14 cellular contexts compared by ENCODE assay signal in the genomic region with DNA sequence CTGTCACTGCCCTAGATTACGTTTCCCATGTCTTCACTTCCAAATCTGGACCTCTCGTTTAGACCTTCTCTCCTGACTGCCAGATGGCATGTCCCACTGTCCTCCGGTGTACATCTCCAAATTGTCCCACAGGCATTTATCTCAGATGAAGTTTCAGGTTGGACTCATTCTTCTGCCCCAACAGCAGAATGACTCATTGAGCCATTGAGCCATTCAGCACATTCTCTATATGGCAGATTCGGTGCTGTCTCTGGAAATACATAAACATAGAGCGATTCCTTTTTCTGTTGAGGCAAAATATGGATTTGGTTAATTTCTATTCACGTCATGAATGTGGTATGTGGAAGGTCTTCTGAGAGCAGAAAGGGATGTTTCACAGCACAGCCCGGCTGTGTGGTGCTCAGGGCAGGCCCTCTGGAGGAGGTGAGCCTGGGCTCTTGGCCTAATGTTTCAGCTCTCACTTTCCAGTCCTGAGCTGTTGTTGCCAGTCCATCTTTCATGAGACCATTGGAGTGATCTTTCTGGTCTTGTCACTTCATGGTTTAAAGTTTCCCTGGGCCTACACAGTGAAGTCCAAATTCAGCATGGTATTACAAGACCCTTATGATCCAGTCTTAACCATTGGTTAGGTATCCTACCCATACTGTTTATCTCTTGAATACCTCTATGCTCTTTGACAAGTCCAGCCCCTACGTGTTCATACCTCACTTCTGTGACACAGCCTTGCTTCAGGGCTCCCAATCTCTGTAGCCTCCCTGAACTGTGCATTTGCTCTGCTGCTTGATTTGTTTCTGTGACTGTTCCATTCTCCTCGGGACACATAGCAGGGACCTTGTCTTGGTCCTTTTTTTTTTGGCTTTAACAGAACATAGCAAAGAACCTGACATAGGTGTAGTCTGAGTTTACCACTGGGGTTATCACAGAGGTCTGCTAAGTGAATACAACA. TPM values are rescaled to one million over a fixed set of nuclear protein-coding genes. Genes with fewer than 3 reads are reported as not detected.
DNase-seq lines count a peak whose midpoint lies in the region; ATAC-seq and TF ChIP-seq lines count a peak whose summit lies in the region.
"Had no signal": no experiment of that assay in that cellular context is flagged by ENCODE, and none has a peak within 500 bp of the region (broad histone marks: within the 10 kb centered on the region; RNA-seq: fewer than 3 reads in every experiment).

No MANE protein-coding gene starts in this region.

- ATAC-seq in Right ventricle myocardium inferior: peak; percentile 32
- peak; percentile 69 for ATAC-seq in activated T-helper 17 cell treated with anti-CD3 and anti-CD28 coated beads, Interleukin-2, amount 50 U/mL, for 72 hours (replicated peaks)
- no peak for ATAC-seq in HG03378 (IDR thresholded peaks at IDR 0.05; ENCODE audit: unreplicated experiment)
- no peak for ATAC-seq in GM21367 (IDR thresholded peaks at IDR 0.05; ENCODE audit: unreplicated experiment)

- peak overlapping the region; percentile 32 for H3K27ac Mint-ChIP-seq in activated T-helper 17 cell treated with anti-CD3 and anti-CD28 coated beads, Interleukin-2, amount 50 U/mL, for 72 hours
- H3K27ac Mint-ChIP-seq in stimulated activated naive CD8-positive, alpha-beta T cell treated with anti-CD3 and anti-CD28 coated beads, Interleukin-15, Interleukin-2, amounts not matched to agents 100 ng/mL and 50 ng/mL, for 24 hours: peak overlapping the region; percentile 17
- H3K27ac Mint-ChIP-seq in nephron progenitor cell: no peak overlapping the region

- H3K4me1 Mint-ChIP-seq in activated T-helper 17 cell treated with anti-CD3 and anti-CD28 coated beads, Interleukin-2, amount 50 U/mL, for 72 hours: peaks cover 59% of the 10 kb centered on the region
- peaks cover 91% of the 10 kb centered on the region for H3K4me1 Mint-ChIP-seq in stimulated activated naive CD8-positive, alpha-beta T cell treated with anti-CD3 and anti-CD28 coated beads, Interleukin-15, Interleukin-2, amounts not matched to agents 100 ng/mL and 50 ng/mL, for 24 hours (ENCODE audit: low read depth)
- H3K4me1 Mint-ChIP-seq in nephron progenitor cell: peaks cover 52% of the 10 kb centered on the region

- no peaks in the 10 kb centered on the region for H3K9me3 Mint-ChIP-seq in activated T-helper 17 cell treated with anti-CD3 and anti-CD28 coated beads, Interleukin-2, amount 50 U/mL, for 72 hours
- no peaks in the 10 kb centered on the region for H3K9me3 Mint-ChIP-seq in stimulated activated naive CD8-positive, alpha-beta T cell treated with anti-CD3 and anti-CD28 coated beads, Interleukin-15, Interleukin-2, amounts not matched to agents 100 ng/mL and 50 ng/mL, for 24 hours
- H3K9me3 Mint-ChIP-seq in nephron progenitor cell: no peaks in the 10 kb centered on the region

- H3K9me3 ChIP-seq in left ventricle myocardium inferior (replicated peaks): no peaks in the 10 kb centered on the region
- H3K9me3 ChIP-seq: BLaER1 had no signal

- no peaks in the 10 kb centered on the region for H3K27me3 Mint-ChIP-seq in activated T-helper 17 cell treated with anti-CD3 and anti-CD28 coated beads, Interleukin-2, amount 50 U/mL, for 72 hours
- H3K27me3 Mint-ChIP-seq in stimulated activated naive CD8-positive, alpha-beta T cell treated with anti-CD3 and anti-CD28 coated beads, Interleukin-15, Interleukin-2, amounts not matched to agents 100 ng/mL and 50 ng/mL, for 24 hours: no peaks in the 10 kb centered on the region
- H3K27me3 Mint-ChIP-seq in nephron progenitor cell (ENCODE audit: low read depth, poor library complexity): no peaks in the 10 kb centered on the region

- peaks cover 100% of the 10 kb centered on the region for H3K36me3 Mint-ChIP-seq in activated T-helper 17 cell treated with anti-CD3 and anti-CD28 coated beads, Interleukin-2, amount 50 U/mL, for 72 hours (ENCODE audit: low read depth)
- H3K36me3 Mint-ChIP-seq in stimulated activated naive CD8-positive, alpha-beta T cell treated with anti-CD3 and anti-CD28 coated beads, Interleukin-15, Interleukin-2, amounts not matched to agents 100 ng/mL and 50 ng/mL, for 24 hours (ENCODE audit: low read depth): peaks cover 91% of the 10 kb centered on the region
- H3K36me3 Mint-ChIP-seq in nephron progenitor cell (ENCODE audit: low read depth): peaks cover 65% of the 10 kb centered on the region

- H3K36me3 ChIP-seq in left ventricle myocardium inferior: peaks cover 54% of the 10 kb centered on the region

- peaks cover 100% of the 10 kb centered on the region for H3K4me1 ChIP-seq in left ventricle myocardium inferior

- intact Hi-C loops in Right ventricle myocardium inferior (cut with DNase I): no loop called here
- intact Hi-C loops in left ventricle myocardium inferior (cut with micrococcal nuclease): no loop called here

- H3K27ac ChIP-seq in left ventricle myocardium inferior (replicated peaks): no peak overlapping the region
- H3K27ac ChIP-seq: BLaER1 had no signal

- H3K4me3 Mint-ChIP-seq in activated T-helper 17 cell treated with anti-CD3 and anti-CD28 coated beads, Interleukin-2, amount 50 U/mL, for 72 hours: peak overlapping the region; percentile 51
- H3K4me3 Mint-ChIP-seq in stimulated activated naive CD8-positive, alpha-beta T cell treated with anti-CD3 and anti-CD28 coated beads, Interleukin-15, Interleukin-2, amounts not matched to agents 100 ng/mL and 50 ng/mL, for 24 hours: peak overlapping the region; percentile 3
- no peak overlapping the region for H3K4me3 Mint-ChIP-seq in nephron progenitor cell

- H3K4me3 ChIP-seq in left ventricle myocardium inferior: no peak overlapping the region
- H3K4me3 ChIP-seq: BLaER1 had no signal

- no peak for TF ChIP-seq CTCF in left ventricle myocardium inferior (IDR thresholded peaks at IDR 0.05; ENCODE audit: borderline replicate concordance)
- no peak for TF ChIP-seq CTCF in nephron progenitor cell (IDR thresholded peaks at IDR 0.05)

- H3K27me3 ChIP-seq in left ventricle myocardium inferior (ENCODE audit: low read depth): no peaks in the 10 kb centered on the region
- H3K27me3 ChIP-seq: BLaER1 had no signal

- DNase-seq in Right ventricle myocardium inferior (ENCODE audit: missing footprints): no peak
- DNase-seq in left ventricle myocardium inferior: no peak
- DNase-seq in hepatic stellate cell (ENCODE audit: low spot score): peak; percentile 63
- DNase-seq in nephron progenitor cell: no peak
- DNase-seq: cortex of kidney; NCI-H1092 treated with DMSO at 0.1 percent for 48 hours; NCI-H446 treated with DMSO at 0.1 percent for 48 hours; stimulated activated CD4-positive, alpha-beta T cell treated with anti-CD3 and anti-CD28 coated beads, Interleukin-2, amount 100 ng/mL, for 24 hours; stimulated activated naive CD4-positive, alpha-beta T cell treated with Interleukin-2 at 50 U/mL for 16 hours had no signal

RNA-seq across cellular contexts. Expression of gene HAPSTR1, which starts 15.9 kb away (rescaled TPM):
- 52.5 TPM for total RNA-seq in Right ventricle myocardium inferior
- total RNA-seq in left ventricle myocardium inferior: 52.3 TPM
- total RNA-seq in activated T-helper 17 cell treated with anti-CD3 and anti-CD28 coated beads, Interleukin-2, amount 50 U/mL, for 72 hours: 10 to 100 TPM; 46.1 to 58.1 TPM

Comparison
In these comparisons a context has a peak if more than half of its experiments do, and no peak if none do; other contexts are left out.
1. ATAC-seq: peak in Right ventricle myocardium inferior (single experiment) and activated T-helper 17 cell treated with anti-CD3 and anti-CD28 coated beads, Interleukin-2, amount 50 U/mL, for 72 hours (single experiment); none in HG03378 (single experiment) and GM21367 (single experiment).